3 cellular contexts compared by ENCODE assay signal in the genomic region with DNA sequence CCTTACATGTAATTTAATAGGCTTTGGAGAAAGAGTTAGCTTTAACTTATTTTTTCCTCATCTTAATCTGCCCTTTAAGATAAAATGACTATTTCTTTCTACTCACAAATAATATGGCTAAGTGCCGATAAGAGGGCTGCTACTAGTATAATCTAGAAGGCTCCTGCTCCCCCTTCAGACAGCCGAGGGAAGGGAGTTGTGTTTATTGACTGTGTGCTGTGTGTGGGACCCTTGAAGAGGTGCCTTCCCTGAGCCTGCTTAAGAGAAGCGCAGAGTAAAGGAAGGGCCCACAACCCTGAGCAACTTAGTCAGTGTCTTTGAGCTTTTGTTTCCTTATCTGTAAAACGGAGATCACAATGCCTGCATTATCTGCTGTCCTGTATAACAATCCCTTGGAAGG.
TF ChIP-seq lines count a peak whose summit lies in the region.

No MANE protein-coding gene starts in this region.

TF ChIP-seq in IMR-90, 13 proteins besides CTCF, POLR2A, EP300 and RAD21:
- no peak for TF ChIP-seq RCOR1 (IDR thresholded peaks at IDR 0.05; ENCODE audit: insufficient replicate concordance, low read length)

TF ChIP-seq in WTC11, 78 proteins besides CTCF, POLR2A, EP300 and RAD21:
- no peak for TF ChIP-seq GTF2I (CRISPR knock-in tag; conservative IDR thresholded peaks at IDR 0.05)
- TF ChIP-seq NFATC4 (CRISPR knock-in tag; IDR thresholded peaks at IDR 0.05): no peak
- TF ChIP-seq, protein P1, sequence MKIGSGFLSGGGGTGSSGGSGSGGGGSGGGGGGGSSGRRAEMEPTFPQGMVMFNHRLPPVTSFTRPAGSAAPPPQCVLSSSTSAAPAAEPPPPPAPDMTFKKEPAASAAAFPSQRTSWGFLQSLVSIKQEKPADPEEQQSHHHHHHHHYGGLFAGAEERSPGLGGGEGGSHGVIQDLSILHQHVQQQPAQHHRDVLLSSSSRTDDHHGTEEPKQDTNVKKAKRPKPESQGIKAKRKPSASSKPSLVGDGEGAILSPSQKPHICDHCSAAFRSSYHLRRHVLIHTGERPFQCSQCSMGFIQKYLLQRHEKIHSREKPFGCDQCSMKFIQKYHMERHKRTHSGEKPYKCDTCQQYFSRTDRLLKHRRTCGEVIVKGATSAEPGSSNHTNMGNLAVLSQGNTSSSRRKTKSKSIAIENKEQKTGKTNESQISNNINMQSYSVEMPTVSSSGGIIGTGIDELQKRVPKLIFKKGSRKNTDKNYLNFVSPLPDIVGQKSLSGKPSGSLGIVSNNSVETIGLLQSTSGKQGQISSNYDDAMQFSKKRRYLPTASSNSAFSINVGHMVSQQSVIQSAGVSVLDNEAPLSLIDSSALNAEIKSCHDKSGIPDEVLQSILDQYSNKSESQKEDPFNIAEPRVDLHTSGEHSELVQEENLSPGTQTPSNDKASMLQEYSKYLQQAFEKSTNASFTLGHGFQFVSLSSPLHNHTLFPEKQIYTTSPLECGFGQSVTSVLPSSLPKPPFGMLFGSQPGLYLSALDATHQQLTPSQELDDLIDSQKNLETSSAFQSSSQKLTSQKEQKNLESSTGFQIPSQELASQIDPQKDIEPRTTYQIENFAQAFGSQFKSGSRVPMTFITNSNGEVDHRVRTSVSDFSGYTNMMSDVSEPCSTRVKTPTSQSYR (CRISPR knock-in tag; IDR thresholded peaks at IDR 0.05): no peak
- no peak for TF ChIP-seq ZNF121 (CRISPR knock-in tag; IDR thresholded peaks at IDR 0.05)
- TF ChIP-seq ZNF232 (CRISPR knock-in tag; IDR thresholded peaks at IDR 0.05): no peak
- no peak for TF ChIP-seq SOX15 (CRISPR knock-in tag; IDR thresholded peaks at IDR 0.05)
- TF ChIP-seq ZNF263 (CRISPR knock-in tag; IDR thresholded peaks at IDR 0.05; ENCODE audit: low read depth): no peak
- no peak for TF ChIP-seq AR (CRISPR knock-in tag; IDR thresholded peaks at IDR 0.05)
- TF ChIP-seq NFE2L1 (CRISPR knock-in tag; IDR thresholded peaks at IDR 0.05): no peak

TF ChIP-seq in H1, 55 proteins besides CTCF, POLR2A, EP300 and RAD21:
- TF ChIP-seq KDM4A (IDR thresholded peaks at IDR 0.05; ENCODE audit: low read depth, low read length, severe bottlenecking): no peak
- TF ChIP-seq CHD2 (IDR thresholded peaks at IDR 0.05; ENCODE audit: low read length): no peak
- no peak for TF ChIP-seq SP4 (IDR thresholded peaks at IDR 0.05; ENCODE audit: low read length)
- no peak for TF ChIP-seq CHD1 (IDR thresholded peaks at IDR 0.05; ENCODE audit: low read depth, low read length)
- no peak for TF ChIP-seq TCF12 (IDR thresholded peaks at IDR 0.05; ENCODE audit: low read depth, low read length)
- no peak for TF ChIP-seq SIRT6 (IDR thresholded peaks at IDR 0.05; ENCODE audit: low read length)
- no peak for TF ChIP-seq CEBPB (IDR thresholded peaks at IDR 0.05; ENCODE audit: low read depth, low read length)
- TF ChIP-seq BCL11A (IDR thresholded peaks at IDR 0.05; ENCODE audit: low read depth in 2 of 2, low read length in 2 of 2): no peak
- TF ChIP-seq SP1 (IDR thresholded peaks at IDR 0.05; ENCODE audit: low read depth, low read length): no peak
- TF ChIP-seq EZH2 (IDR thresholded peaks at IDR 0.05; ENCODE audit: low read depth, low read length, severe bottlenecking): no peak
- TF ChIP-seq YY1 (IDR thresholded peaks at IDR 0.05; ENCODE audit: low read depth, low read length): no peak
- no peak for TF ChIP-seq NANOG (IDR thresholded peaks at IDR 0.05; ENCODE audit: insufficient read depth, low read depth, low read length, poor library complexity, severe bottlenecking)
- TF ChIP-seq PHF8 (conservative IDR thresholded peaks at IDR 0.05; ENCODE audit: low read depth, low read length): no peak
- no peak for TF ChIP-seq BRCA1 (IDR thresholded peaks at IDR 0.05; ENCODE audit: low read depth, low read length)
- no peak for TF ChIP-seq SIN3A (conservative IDR thresholded peaks at IDR 0.05 in 1 of 2, IDR thresholded peaks at IDR 0.05 in 1 of 2; ENCODE audit: low read depth in 1 of 2, low read length in 2 of 2)
- TF ChIP-seq CTBP2 (IDR thresholded peaks at IDR 0.05; ENCODE audit: borderline replicate concordance, insufficient read depth, insufficient read length, low read length): no peak
- no peak for TF ChIP-seq SP2 (IDR thresholded peaks at IDR 0.05; ENCODE audit: low read length)
- TF ChIP-seq JUN (IDR thresholded peaks at IDR 0.05; ENCODE audit: low read depth, low read length): no peak
